ENCODE assay signal across 26 cellular contexts in genomic region chr22:37354271-37355069, GRCh38.
"Had no signal": no experiment of that assay in that cellular context is flagged by ENCODE, and none has a peak within 500 bp of the region (broad histone marks: within the 10 kb centered on the region; RNA-seq: fewer than 3 reads in every experiment).

No MANE protein-coding gene starts in this region.

- ATAC-seq: activated CD8-positive, alpha-beta T cell treated with anti-CD3 and anti-CD28 coated beads, Interleukin-2, amount 10 ng/mL, durations not matched to agents 7 days and 5 days; heart right ventricle; left cardiac atrium; naive thymus-derived CD4-positive, alpha-beta T cell had no signal

- H3K27me3 Mint-ChIP-seq: activated naive CD4-positive, alpha-beta T cell treated with anti-CD3 and anti-CD28 coated beads, Interleukin-2, amount 50 U/mL, for 24 hours had no signal

- H3K4me3 Mint-ChIP-seq: activated CD8-positive, alpha-beta T cell treated with anti-CD3 and anti-CD28 coated beads, Interleukin-2, amount 10 ng/mL, durations not matched to agents 7 days and 5 days; activated naive CD4-positive, alpha-beta T cell treated with anti-CD3 and anti-CD28 coated beads, Interleukin-2, amount 50 U/mL, for 24 hours; activated T-helper 1 cell treated with anti-CD3 and anti-CD28 coated beads, Interleukin-12 subunit alpha, Interleukin-12 subunit beta, Interleukin-2, Interleukin-4 antibody, amounts not matched to agents 30 ng/mL and 10 ng/mL and 1 ng/mL, durations not matched to agents 14 hours and 24 hours and 36 hours; central memory CD8-positive, alpha-beta T cell; naive thymus-derived CD4-positive, alpha-beta T cell; neural crest cell had no signal

- H3K27ac ChIP-seq: ascending aorta, colonic mucosa, heart right ventricle, right lobe of liver, thoracic aorta, upper lobe of right lung, WERI-Rb-1 had no signal

- H3K36me3 Mint-ChIP-seq: activated naive CD4-positive, alpha-beta T cell treated with anti-CD3 and anti-CD28 coated beads, Interleukin-2, amount 50 U/mL, for 24 hours; naive thymus-derived CD4-positive, alpha-beta T cell had no signal

- H3K9me3 Mint-ChIP-seq: activated naive CD4-positive, alpha-beta T cell treated with anti-CD3 and anti-CD28 coated beads, Interleukin-2, amount 50 U/mL, for 24 hours; activated T-helper 1 cell treated with anti-CD3 and anti-CD28 coated beads, Interleukin-12 subunit alpha, Interleukin-12 subunit beta, Interleukin-2, Interleukin-4 antibody, amounts not matched to agents 30 ng/mL and 10 ng/mL and 1 ng/mL, durations not matched to agents 14 hours and 24 hours and 36 hours; central memory CD8-positive, alpha-beta T cell; neural crest cell had no signal

- H3K4me2 ChIP-seq: smooth muscle cell had no signal

- H3K4me1 ChIP-seq: ascending aorta, colonic mucosa, heart right ventricle, right lobe of liver, upper lobe of right lung had no signal

- H3K4me1 Mint-ChIP-seq: activated naive CD4-positive, alpha-beta T cell treated with anti-CD3 and anti-CD28 coated beads, Interleukin-2, amount 50 U/mL, for 24 hours; central memory CD8-positive, alpha-beta T cell; neural crest cell had no signal

- H3K27me3 ChIP-seq: ascending aorta, colonic mucosa, right lobe of liver had no signal

- DNase-seq: activated CD4-positive, alpha-beta T cell treated with anti-CD3 and anti-CD28 coated beads, Interleukin-2, amount 50 U/mL, for 1 hour; activated CD4-positive, CD25-positive, alpha-beta regulatory T cell treated with anti-CD3 and anti-CD28 coated beads, Interleukin-2, amount 50 U/mL, for 72 hours; activated CD8-positive, alpha-beta T cell treated with anti-CD3 and anti-CD28 coated beads, Interleukin-2, amount 10 ng/mL, durations not matched to agents 7 days and 5 days; activated gamma-delta T cell treated with Interleukin-2 at 50 U/mL for 16 hours; colonic mucosa; foreskin fibroblast; heart right ventricle; islet precursor cell; left cardiac atrium; mesendoderm; naive thymus-derived CD4-positive, alpha-beta T cell; occipital lobe; posterior cingulate gyrus; right lobe of liver; stimulated activated CD4-positive, alpha-beta T cell treated with anti-CD3 and anti-CD28 coated beads, Interleukin-4, amount 100 ng/mL, for 1 hour; stimulated activated naive CD4-positive, alpha-beta T cell treated with Interleukin-2 at 50 U/mL for 16 hours; T-helper 1 cell; upper lobe of right lung; WERI-Rb-1 had no signal

- H3K9me3 ChIP-seq: ascending aorta, colonic mucosa, heart right ventricle, right lobe of liver, thoracic aorta, upper lobe of right lung had no signal

- H3K4me3 ChIP-seq: ascending aorta, colonic mucosa, heart right ventricle, right lobe of liver, smooth muscle cell, thoracic aorta, upper lobe of right lung had no signal

- H3K36me3 ChIP-seq: ascending aorta, colonic mucosa, heart right ventricle, right lobe of liver, thoracic aorta, upper lobe of right lung, WERI-Rb-1 had no signal

- H3K27ac Mint-ChIP-seq: activated CD8-positive, alpha-beta T cell treated with anti-CD3 and anti-CD28 coated beads, Interleukin-2, amount 10 ng/mL, durations not matched to agents 7 days and 5 days; activated naive CD4-positive, alpha-beta T cell treated with anti-CD3 and anti-CD28 coated beads, Interleukin-2, amount 50 U/mL, for 24 hours; activated T-helper 1 cell treated with anti-CD3 and anti-CD28 coated beads, Interleukin-12 subunit alpha, Interleukin-12 subunit beta, Interleukin-2, Interleukin-4 antibody, amounts not matched to agents 30 ng/mL and 10 ng/mL and 1 ng/mL, durations not matched to agents 14 hours and 24 hours and 36 hours; naive thymus-derived CD4-positive, alpha-beta T cell had no signal
